In genomic region chr12:29350080-29350479, GRCh38 we compare ENCODE assay signal across 13 cellular contexts. TPM values are rescaled to one million over a fixed set of nuclear protein-coding genes. Genes with fewer than 3 reads are reported as not detected.
DNase-seq lines count a peak whose midpoint lies in the region; ATAC-seq, FAIRE-seq and TF ChIP-seq lines count a peak whose summit lies in the region.
"Had no signal": no experiment of that assay in that cellular context is flagged by ENCODE, and none has a peak within 500 bp of the region (broad histone marks: within the 10 kb centered on the region; RNA-seq: fewer than 3 reads in every experiment).

No MANE protein-coding gene starts in this region.

- TF ChIP-seq POLR2A in GM12892 (IDR thresholded peaks at IDR 0.05; ENCODE audit: low read depth, low read length) = no peak

- ATAC-seq in HG02852 (IDR thresholded peaks at IDR 0.05; ENCODE audit: unreplicated experiment) = no peak
- ATAC-seq: left cardiac atrium, Panc1 had no signal

- no peaks in the 10 kb centered on the region for H3K27me3 ChIP-seq in adipocyte (replicated peaks; ENCODE audit: control insufficient read depth, insufficient read depth, low read length)
- no peaks in the 10 kb centered on the region for H3K27me3 ChIP-seq in dorsolateral prefrontal cortex

- H3K36me3 ChIP-seq in adipocyte (ENCODE audit: control insufficient read depth, insufficient read depth, low read length, severe bottlenecking) = peaks cover 44% of the 10 kb centered on the region

- no peak overlapping the region for H3K9ac ChIP-seq in adipocyte (ENCODE audit: low read length)

- H3K27me3 Mint-ChIP-seq in activated T-helper 1 cell treated with anti-CD3 and anti-CD28 coated beads, Interleukin-12 subunit alpha, Interleukin-12 subunit beta, Interleukin-2, Interleukin-4 antibody, amounts not matched to agents 30 ng/mL and 10 ng/mL and 1 ng/mL, durations not matched to agents 14 hours and 24 hours and 36 hours (ENCODE audit: insufficient read depth) = no peaks in the 10 kb centered on the region
- H3K27me3 Mint-ChIP-seq: activated B cell treated with CpG ODN at 0.5 μM for 24 hours, IgD-negative memory B cell had no signal

- H3K4me3 ChIP-seq in LNCaP clone FGC (ENCODE audit: low read depth, low read length) (no peak overlapping the region), adipocyte (ENCODE audit: low read length) (no peak overlapping the region), dorsolateral prefrontal cortex (no peak overlapping the region)

- peaks cover 17% of the 10 kb centered on the region for H3K4me1 ChIP-seq in adipocyte (ENCODE audit: control insufficient read depth, insufficient read depth, low read length)

- peaks cover 6% of the 10 kb centered on the region for H3K4me1 Mint-ChIP-seq in activated T-helper 1 cell treated with anti-CD3 and anti-CD28 coated beads, Interleukin-12 subunit alpha, Interleukin-12 subunit beta, Interleukin-2, Interleukin-4 antibody, amounts not matched to agents 30 ng/mL and 10 ng/mL and 1 ng/mL, durations not matched to agents 14 hours and 24 hours and 36 hours (ENCODE audit: low read depth)
- H3K4me1 Mint-ChIP-seq: activated B cell treated with CpG ODN at 0.5 μM for 24 hours had no signal

- no peaks in the 10 kb centered on the region for H3K9me3 Mint-ChIP-seq in activated T-helper 1 cell treated with anti-CD3 and anti-CD28 coated beads, Interleukin-12 subunit alpha, Interleukin-12 subunit beta, Interleukin-2, Interleukin-4 antibody, amounts not matched to agents 30 ng/mL and 10 ng/mL and 1 ng/mL, durations not matched to agents 14 hours and 24 hours and 36 hours
- H3K9me3 Mint-ChIP-seq: activated B cell treated with CpG ODN at 0.5 μM for 24 hours, IgD-negative memory B cell had no signal

- H3K27ac Mint-ChIP-seq in activated T-helper 1 cell treated with anti-CD3 and anti-CD28 coated beads, Interleukin-12 subunit alpha, Interleukin-12 subunit beta, Interleukin-2, Interleukin-4 antibody, amounts not matched to agents 30 ng/mL and 10 ng/mL and 1 ng/mL, durations not matched to agents 14 hours and 24 hours and 36 hours = no peak overlapping the region
- H3K27ac Mint-ChIP-seq: activated B cell treated with CpG ODN at 0.5 μM for 24 hours, IgD-negative memory B cell had no signal

- H3K36me3 Mint-ChIP-seq in activated T-helper 1 cell treated with anti-CD3 and anti-CD28 coated beads, Interleukin-12 subunit alpha, Interleukin-12 subunit beta, Interleukin-2, Interleukin-4 antibody, amounts not matched to agents 30 ng/mL and 10 ng/mL and 1 ng/mL, durations not matched to agents 14 hours and 24 hours and 36 hours (ENCODE audit: low read depth) = peaks cover 33% of the 10 kb centered on the region

- H3K27ac ChIP-seq in dorsolateral prefrontal cortex = no peak overlapping the region

- no peaks in the 10 kb centered on the region for H3K9me3 ChIP-seq in adipocyte (ENCODE audit: control insufficient read depth, low read length)

- no peak for TF ChIP-seq CTCF in LNCaP clone FGC (IDR thresholded peaks at IDR 0.05; ENCODE audit: control insufficient read depth, extremely low read depth, insufficient read depth)
- TF ChIP-seq CTCF in dorsolateral prefrontal cortex (IDR thresholded peaks at IDR 0.05 in 54 of 56, conservative IDR thresholded peaks at IDR 0.05 in 2 of 56; ENCODE audit: low read depth in 1 of 56, partially characterized antibody in 56 of 56) = no peak

- no peak overlapping the region for H3K4me3 Mint-ChIP-seq in activated T-helper 1 cell treated with anti-CD3 and anti-CD28 coated beads, Interleukin-12 subunit alpha, Interleukin-12 subunit beta, Interleukin-2, Interleukin-4 antibody, amounts not matched to agents 30 ng/mL and 10 ng/mL and 1 ng/mL, durations not matched to agents 14 hours and 24 hours and 36 hours
- H3K4me3 Mint-ChIP-seq: activated B cell treated with CpG ODN at 0.5 μM for 24 hours, IgD-negative memory B cell had no signal

- intact Hi-C loops in activated T-helper 1 cell treated with anti-CD3 and anti-CD28 coated beads, Interleukin-12 subunit alpha, Interleukin-12 subunit beta, Interleukin-2, Interleukin-4 antibody, amounts not matched to agents 30 ng/mL and 10 ng/mL and 1 ng/mL, durations not matched to agents 14 hours and 24 hours and 36 hours (cut with micrococcal nuclease) = no loop called here
- intact Hi-C loops in dorsolateral prefrontal cortex (cut with DNase I) = no loop called here

- DNase-seq in DMS53 treated with DMSO at 0.1 percent for 48 hours (lab: John Stamatoyannopoulos, UW; ENCODE audit: unreplicated experiment) (peak; percentile 38), LNCaP clone FGC (ENCODE audit: low read depth) (peak; percentile 67), adipocyte (ENCODE audit: low read depth) (peak; percentile 67), iris pigment epithelial cell (ENCODE audit: low read depth) (peak; percentile 73), GM12892 (ENCODE audit: insufficient read length) (no peak), dorsolateral prefrontal cortex (no peak)
- DNase-seq in activated T-helper 1 cell treated with anti-CD3 and anti-CD28 coated beads, Interleukin-12 subunit alpha, Interleukin-12 subunit beta, Interleukin-2, Interleukin-4 antibody, amounts not matched to agents 30 ng/mL and 10 ng/mL and 1 ng/mL, durations not matched to agents 14 hours and 24 hours and 36 hours (ENCODE audit: low spot score) = no peak
- DNase-seq: activated B cell treated with CpG ODN at 0.5 μM for 24 hours, DND-41, left cardiac atrium had no signal

- no peak for FAIRE-seq in GM12892 (lab: Jason Lieb, UNC)

RNA-seq across cellular contexts. Expression of gene ERGIC2, which starts 30.9 kb away (rescaled TPM):
- 49.4 TPM for polyA plus RNA-seq in GM12892 (2012; ENCODE audit: missing spikeins)
- total RNA-seq in activated T-helper 1 cell treated with anti-CD3 and anti-CD28 coated beads, Interleukin-12 subunit alpha, Interleukin-12 subunit beta, Interleukin-2, Interleukin-4 antibody, amounts not matched to agents 30 ng/mL and 10 ng/mL and 1 ng/mL, durations not matched to agents 14 hours and 24 hours and 36 hours = 94.9 and 105 TPM in 2 replicates
- 10 to 100 TPM; 37.3 to 95.8 (median 66.5) TPM for total RNA-seq in dorsolateral prefrontal cortex

Comparison
In these comparisons a context has a peak if more than half of its experiments do, and no peak if none do; other contexts are left out.
1. DNase-seq: peak in DMS53 treated with DMSO at 0.1 percent for 48 hours (single experiment), LNCaP clone FGC (single experiment), adipocyte (single experiment) and iris pigment epithelial cell (single experiment); none in GM12892 (single experiment), activated T-helper 1 cell treated with anti-CD3 and anti-CD28 coated beads, Interleukin-12 subunit alpha, Interleukin-12 subunit beta, Interleukin-2, Interleukin-4 antibody, amounts not matched to agents 30 ng/mL and 10 ng/mL and 1 ng/mL, durations not matched to agents 14 hours and 24 hours and 36 hours (single experiment) and dorsolateral prefrontal cortex (0 of 10).